In the genomic region with DNA sequence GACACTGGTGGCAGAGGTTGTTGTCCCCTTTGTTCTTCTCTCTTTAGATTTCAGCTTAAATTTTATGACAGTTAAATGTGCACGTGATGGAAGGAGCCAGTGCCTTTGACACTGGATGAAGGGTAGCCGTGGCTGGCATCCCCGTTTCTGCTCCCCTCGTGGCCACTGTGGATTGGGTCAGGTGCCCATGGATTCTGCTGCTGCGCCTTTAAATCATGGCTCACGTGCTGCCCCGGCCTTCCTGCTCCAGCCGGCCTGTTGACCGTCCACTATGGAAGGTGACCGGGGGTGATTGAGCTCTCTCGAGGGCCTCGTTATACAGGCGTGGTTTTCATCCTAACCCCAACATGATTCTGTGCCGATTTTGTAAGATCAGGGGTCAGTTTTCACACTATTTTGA, we compare ENCODE assay signal across 24 cellular contexts. TPM values are rescaled to one million over a fixed set of nuclear protein-coding genes. Genes with fewer than 3 reads are reported as not detected.
DNase-seq lines count a peak whose midpoint lies in the region; ATAC-seq, FAIRE-seq and TF ChIP-seq lines count a peak whose summit lies in the region.
"Had no signal": no experiment of that assay in that cellular context is flagged by ENCODE, and none has a peak within 500 bp of the region (broad histone marks: within the 10 kb centered on the region; RNA-seq: fewer than 3 reads in every experiment).

No MANE protein-coding gene starts in this region.

- peaks cover 25% of the 10 kb centered on the region for H3K4me1 Mint-ChIP-seq in activated T-cell treated with anti-CD3 and anti-CD28 coated beads, Interleukin-2, amount 50 U/mL, for 24 hours (ENCODE audit: low read depth)
- peaks cover 13% of the 10 kb centered on the region for H3K4me1 Mint-ChIP-seq in T-helper 17 cell

- no peaks in the 10 kb centered on the region for H3K4me1 ChIP-seq in esophagus muscularis mucosa
- no peaks in the 10 kb centered on the region for H3K4me1 ChIP-seq in neuronal stem cell (ENCODE audit: control insufficient read depth in 2 of 2, insufficient read depth in 1 of 2, low read depth in 1 of 2, low read length in 2 of 2)
- H3K4me1 ChIP-seq: A549, HAP-1 had no signal

- no peak overlapping the region for H2AK5ac ChIP-seq in neuronal stem cell (ENCODE audit: low read depth, low read length)

- DNase-seq in activated T-cell treated with anti-CD3 and anti-CD28 coated beads, Interleukin-2, amount 50 U/mL, for 24 hours, result no peak
- DNase-seq in activated T-cell treated with anti-CD3 and anti-CD28 coated beads, Interleukin-2, amount 50 U/mL, for 1 hour, result no peak
- DNase-seq in T-helper 17 cell (no peak), esophagus muscularis mucosa (ENCODE audit: extremely low spot score) (peak; percentile 83), neuronal stem cell (ENCODE audit: low spot score) (no peak), AG08395 (ENCODE audit: low spot score) (no peak), GM19239 (ENCODE audit: insufficient read length, low spot score) (no peak)
- DNase-seq: 8988T; ACHN; C1 segment of cervical spinal cord; Calu3; CD4-positive, alpha-beta memory T cell; COR-L47; DMS53; DMS79 treated with DMSO at 0.1 percent for 48 hours; GF-D8; GOT3; HFFc6 had no signal

- TF ChIP-seq EP300 in esophagus muscularis mucosa (IDR thresholded peaks at IDR 0.05), result no peak

- H2BK120ac ChIP-seq in neuronal stem cell (ENCODE audit: low read depth, low read length), result no peak overlapping the region

- FAIRE-seq in GM19239 (lab: Jason Lieb, UNC), result no peak
- FAIRE-seq: A549, GM12891, GM18507, H54 had no signal

- H3K9me3 ChIP-seq in T-helper 17 cell (ENCODE audit: control insufficient read depth, low read length, poor library complexity, severe bottlenecking) (no peaks in the 10 kb centered on the region), esophagus muscularis mucosa (no peaks in the 10 kb centered on the region), neuronal stem cell (replicated peaks in 1 of 2; ENCODE audit: control insufficient read depth in 2 of 2, insufficient read depth in 1 of 2, low read depth in 1 of 2, low read length in 2 of 2) (no peaks in the 10 kb centered on the region)
- H3K9me3 ChIP-seq: A549, HAP-1 had no signal

- no peak overlapping the region for H3K9ac ChIP-seq in neuronal stem cell (ENCODE audit: low read depth, low read length, poor library complexity)

- H2BK15ac ChIP-seq in neuronal stem cell (ENCODE audit: low read length), result no peak overlapping the region

- H3K36me3 ChIP-seq in esophagus muscularis mucosa (peaks cover 63 to 89% (median 86%) of the 10 kb centered on the region in 4 donors), neuronal stem cell (replicated peaks in 1 of 2; ENCODE audit: control insufficient read depth in 2 of 2, insufficient read depth in 2 of 2, low read length in 2 of 2) (peaks cover 22 to 92% of the 10 kb centered on the region in 2 donors)

- H3K27ac Mint-ChIP-seq in activated T-cell treated with anti-CD3 and anti-CD28 coated beads, Interleukin-2, amount 50 U/mL, for 24 hours, result peak overlapping the region; percentile 63
- no peak overlapping the region for H3K27ac Mint-ChIP-seq in T-helper 17 cell
- H3K27ac Mint-ChIP-seq: HFFc6 had no signal

- no peak overlapping the region for H2BK5ac ChIP-seq in neuronal stem cell (ENCODE audit: low read length)

- H3K27me3 ChIP-seq in esophagus muscularis mucosa (no peaks in the 10 kb centered on the region), neuronal stem cell (ENCODE audit: control insufficient read depth in 3 of 3, insufficient read depth in 3 of 3, low read depth in 1 of 3, low read length in 3 of 3) (no peaks in the 10 kb centered on the region)

- H3K27me3 Mint-ChIP-seq in activated T-cell treated with anti-CD3 and anti-CD28 coated beads, Interleukin-2, amount 50 U/mL, for 24 hours, result no peaks in the 10 kb centered on the region
- H3K27me3 Mint-ChIP-seq in T-helper 17 cell, result no peaks in the 10 kb centered on the region
- H3K27me3 Mint-ChIP-seq: CD4-positive, alpha-beta memory T cell had no signal

- H3K23ac ChIP-seq in neuronal stem cell (ENCODE audit: low read depth, low read length, poor library complexity), result peak overlapping the region; percentile 38

- no peak overlapping the region for H3K14ac ChIP-seq in neuronal stem cell (ENCODE audit: low read length)

- TF ChIP-seq POLR2A in esophagus muscularis mucosa (IDR thresholded peaks at IDR 0.05; ENCODE audit: low read depth), result no peak

- H3K4me3 ChIP-seq in esophagus muscularis mucosa (no peak overlapping the region), neuronal stem cell (ENCODE audit: low read length in 2 of 2) (no peak overlapping the region)
- H3K4me3 ChIP-seq: A549, HAP-1 had no signal

- no peak overlapping the region for H2AFZ ChIP-seq in neuronal stem cell (ENCODE audit: low read length)

- no peak overlapping the region for H3K27ac ChIP-seq in esophagus muscularis mucosa (replicated peaks in 1 of 4)
- H3K27ac ChIP-seq in neuronal stem cell (replicated peaks; ENCODE audit: low read length), result no peak overlapping the region
- H3K27ac ChIP-seq: A549 had no signal

- H3K4ac ChIP-seq in neuronal stem cell (ENCODE audit: low read length), result no peak overlapping the region

- H3K18ac ChIP-seq in neuronal stem cell (ENCODE audit: low read length), result no peak overlapping the region

- no peak overlapping the region for H2BK12ac ChIP-seq in neuronal stem cell (ENCODE audit: low read length)

- H3K9me3 Mint-ChIP-seq in activated T-cell treated with anti-CD3 and anti-CD28 coated beads, Interleukin-2, amount 50 U/mL, for 24 hours, result no peaks in the 10 kb centered on the region
- H3K9me3 Mint-ChIP-seq: CD4-positive, alpha-beta memory T cell; HFFc6 had no signal

- peaks cover 61% of the 10 kb centered on the region for H3K36me3 Mint-ChIP-seq in activated T-cell treated with anti-CD3 and anti-CD28 coated beads, Interleukin-2, amount 50 U/mL, for 24 hours (ENCODE audit: low read depth)
- peaks cover 10% of the 10 kb centered on the region for H3K36me3 Mint-ChIP-seq in T-helper 17 cell (ENCODE audit: low read depth)

- intact Hi-C loops in esophagus muscularis mucosa (cut with DNase I), result no loop called here

- 97% methylated on average over 10 of the region's 14 CpGs for WGBS in esophagus muscularis mucosa
- WGBS in neuronal stem cell (ENCODE audit: extremely low coverage in 2 of 2, insufficient read length in 2 of 2, insufficient replicate concordance in 1 of 2), 2 donors, result no CpG with 5 or more reads among the region's 14 CpGs

- H3K4me3 Mint-ChIP-seq in activated T-cell treated with anti-CD3 and anti-CD28 coated beads, Interleukin-2, amount 50 U/mL, for 24 hours, result no peak overlapping the region
- H3K4me3 Mint-ChIP-seq in T-helper 17 cell, result peak overlapping the region; percentile 31
- H3K4me3 Mint-ChIP-seq: CD4-positive, alpha-beta memory T cell; HFFc6 had no signal

- ATAC-seq in T-helper 17 cell (no peak), GM21825 (IDR thresholded peaks at IDR 0.05; ENCODE audit: unreplicated experiment) (no peak)
- ATAC-seq: A549 had no signal

- no peak overlapping the region for H3K4me2 ChIP-seq in neuronal stem cell (ENCODE audit: insufficient read depth, low read length, poor library complexity, severe bottlenecking)
- H3K4me2 ChIP-seq: A549 had no signal

- H3K79me1 ChIP-seq in neuronal stem cell (ENCODE audit: low read depth, low read length), result no peaks in the 10 kb centered on the region

- H4K8ac ChIP-seq in neuronal stem cell (ENCODE audit: low read depth, low read length), result no peak overlapping the region

- TF ChIP-seq CTCF in esophagus muscularis mucosa (IDR thresholded peaks at IDR 0.05), result no peak

- H4K91ac ChIP-seq in neuronal stem cell (ENCODE audit: low read depth, low read length, poor library complexity), result no peak overlapping the region

RNA-seq across cellular contexts. Expression of gene WDR37, which starts 34.5 kb away (rescaled TPM):
- total RNA-seq in T-helper 17 cell, result 10 to 100 TPM; 23.6 to 29.7 TPM
- total RNA-seq in esophagus muscularis mucosa, result 10 to 100 TPM in 3 of 4 donors, 1 to 10 TPM in 1; 9.1 to 17.2 (median 13.2) TPM
- 7.2 TPM for polyA plus RNA-seq in neuronal stem cell (2013, experiment 1 of 2)
- polyA plus RNA-seq in neuronal stem cell (2013, experiment 2 of 2), result 7.3 TPM

RNA-seq across cellular contexts. Expression of gene IDI1, which starts 41.8 kb away (rescaled TPM):
- 100 to 1,000 TPM; 116 to 134 TPM for total RNA-seq in T-helper 17 cell
- 10 to 100 TPM; 16.8 to 33.3 (median 23.4) TPM for total RNA-seq in esophagus muscularis mucosa
- polyA plus RNA-seq in neuronal stem cell (2013, experiment 1 of 2), result 161 TPM
- polyA plus RNA-seq in neuronal stem cell (2013, experiment 2 of 2), result 163 TPM
